Comparison of ENCODE assay signal across 9 cellular contexts in genomic region chr1:41495171-41495948, GRCh38. TPM values are rescaled to one million over a fixed set of nuclear protein-coding genes. Genes with fewer than 3 reads are reported as not detected.
DNase-seq lines count a peak whose midpoint lies in the region; ATAC-seq, FAIRE-seq and TF ChIP-seq lines count a peak whose summit lies in the region.
"Had no signal": no experiment of that assay in that cellular context is flagged by ENCODE, and none has a peak within 500 bp of the region (broad histone marks: within the 10 kb centered on the region; RNA-seq: fewer than 3 reads in every experiment).

No MANE protein-coding gene starts in this region.

- FAIRE-seq in HTR-8/SVneo (lab: Jason Lieb, UNC), result no peak

- H3K9me3 ChIP-seq in MG63 (no peaks in the 10 kb centered on the region), left lung (no peaks in the 10 kb centered on the region), vagina (no peaks in the 10 kb centered on the region)

- no peaks in the 10 kb centered on the region for H3K27me3 ChIP-seq in MG63
- peaks cover 0 to 22% of the 10 kb centered on the region in 2 donors for H3K27me3 ChIP-seq in left lung
- no peaks in the 10 kb centered on the region for H3K27me3 ChIP-seq in vagina

- DNase-seq in ELR (ENCODE audit: low read depth) (peak; percentile 55), MG63 (peak; percentile 29), astrocyte of the hippocampus (ENCODE audit: low read depth, low spot score) (peak; percentile 65), left lung (peak in 1 of 2 donors; percentile 60), vagina (ENCODE audit: extremely low spot score in 2 of 2) (no peak), HTR-8/SVneo (ENCODE audit: insufficient read length, low spot score) (no peak)
- DNase-seq: activated B cell treated with CpG ODN at 0.5 μM for 24 hours had no signal

- H3K27ac ChIP-seq in left lung, result peak overlapping the region; percentile 86 to 90
- H3K27ac ChIP-seq in vagina, result peak overlapping the region; percentile 91

- TF ChIP-seq CTCF in left lung (IDR thresholded peaks at IDR 0.05) (no peak), vagina (IDR thresholded peaks at IDR 0.05) (peak in 1 of 3 experiments; percentile 11)

- intact Hi-C loops in left lung (cut with DNase I) (no loop called here), vagina (cut with DNase I) (no loop called here)

- TF ChIP-seq POLR2A in vagina (IDR thresholded peaks at IDR 0.05), result no peak

- H3K4me3 ChIP-seq in MG63 (no peak overlapping the region), left lung (peak overlapping the region in 1 of 2 donors; percentile 36), vagina (peak overlapping the region; percentile 23 to 45)

- H3K4me1 ChIP-seq in left lung (peaks cover 20 to 47% of the 10 kb centered on the region in 2 donors), vagina (peaks cover 53% of the 10 kb centered on the region)

- H3K36me3 ChIP-seq in MG63 (no peaks in the 10 kb centered on the region), left lung (no peaks in the 10 kb centered on the region), vagina (no peaks in the 10 kb centered on the region)

- ATAC-seq in left lung, result no peak
- ATAC-seq in GM18520 (IDR thresholded peaks at IDR 0.05; ENCODE audit: unreplicated experiment), result no peak
- ATAC-seq in HG03565 (IDR thresholded peaks at IDR 0.05; ENCODE audit: unreplicated experiment), result no peak

RNA-seq across cellular contexts. Expression of gene EDN2, which starts 10.9 kb away (rescaled TPM):
- 3.0 and 4.7 TPM in 2 replicates for total RNA-seq in MG63 (2014; rRNA removed; shearing (Covaris generic); ENCODE audit: low replicate concordance)
- total RNA-seq in left lung (1 to 10 TPM in 1 of 2 donors, not detected in 1; 4.0 TPM), vagina (9.3 TPM)
- total RNA-seq: activated B cell treated with CpG ODN at 0.5 μM for 24 hours had no signal

Comparison
In these comparisons a context has a peak if more than half of its experiments do, and no peak if none do; other contexts are left out.
1. DNase-seq: peak in ELR (single experiment), MG63 (single experiment) and astrocyte of the hippocampus (single experiment); none in vagina (0 of 2) and HTR-8/SVneo (single experiment).